ENCODE assay signal across 15 cellular contexts in the genomic region with DNA sequence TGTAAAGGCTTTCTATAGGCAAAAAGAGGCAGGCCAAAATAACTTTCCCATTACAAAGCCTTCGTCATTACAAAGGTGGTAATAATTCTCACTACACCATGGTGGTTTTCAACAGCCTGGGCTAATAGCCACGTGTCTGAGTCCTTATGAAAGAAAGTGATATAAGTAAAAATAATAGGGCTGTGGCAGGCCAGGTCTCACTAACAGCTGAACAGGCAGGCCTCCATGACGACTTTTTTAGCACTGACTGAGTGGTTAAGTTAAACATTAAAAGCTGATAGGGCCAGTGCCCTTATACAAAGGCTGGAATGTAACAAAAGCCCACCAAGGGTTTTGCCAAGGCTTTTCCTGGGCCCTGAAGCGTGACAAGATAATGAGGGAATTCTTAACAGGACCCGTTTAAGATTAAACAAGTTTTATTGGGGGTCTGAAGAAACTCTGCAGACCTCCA.
DNase-seq lines count a peak whose midpoint lies in the region; ATAC-seq and TF ChIP-seq lines count a peak whose summit lies in the region.
"Had no signal": no experiment of that assay in that cellular context is flagged by ENCODE, and none has a peak within 500 bp of the region (broad histone marks: within the 10 kb centered on the region; RNA-seq: fewer than 3 reads in every experiment).

No MANE protein-coding gene starts in this region.

- H3K4me1 ChIP-seq in esophagus muscularis mucosa (no peaks in the 10 kb centered on the region), heart right ventricle (no peaks in the 10 kb centered on the region)

- no peak overlapping the region for H3K27ac Mint-ChIP-seq in activated T-helper 1 cell treated with anti-CD3 and anti-CD28 coated beads, Interleukin-12 subunit alpha, Interleukin-12 subunit beta, Interleukin-2, Interleukin-4 antibody, amounts not matched to agents 30 ng/mL and 10 ng/mL and 1 ng/mL, durations not matched to agents 14 hours and 24 hours and 36 hours
- H3K27ac Mint-ChIP-seq: activated T-helper 17 cell treated with anti-CD3 and anti-CD28 coated beads, Interleukin-2, amount 50 U/mL, for 72 hours; brain; stimulated activated memory B cell treated with anti-CD40 and anti-IgM and Interleukin-4, amounts not matched to agents 10 μg/mL and 1 μg/mL and 100 μg/mL, for 72 hours had no signal

- no peak for TF ChIP-seq POLR2A in esophagus muscularis mucosa (IDR thresholded peaks at IDR 0.05; ENCODE audit: low read depth)

- H3K36me3 ChIP-seq in esophagus muscularis mucosa (no peaks in the 10 kb centered on the region), heart right ventricle (no peaks in the 10 kb centered on the region)

- WGBS in esophagus muscularis mucosa, result 72% methylated on average over 5 of the region's 5 CpGs
- 55 to 58% methylated on average over 5 of the region's 5 CpGs for WGBS in heart right ventricle, 2 donors

- TF ChIP-seq CTCF in esophagus muscularis mucosa (IDR thresholded peaks at IDR 0.05) (no peak), heart right ventricle (IDR thresholded peaks at IDR 0.05) (no peak)

- no peaks in the 10 kb centered on the region for H3K9me3 Mint-ChIP-seq in activated T-helper 1 cell treated with anti-CD3 and anti-CD28 coated beads, Interleukin-12 subunit alpha, Interleukin-12 subunit beta, Interleukin-2, Interleukin-4 antibody, amounts not matched to agents 30 ng/mL and 10 ng/mL and 1 ng/mL, durations not matched to agents 14 hours and 24 hours and 36 hours

- intact Hi-C loops in esophagus muscularis mucosa (cut with DNase I) (no loop called here), heart right ventricle (cut with DNase I) (no loop called here)
- intact Hi-C loops in activated T-helper 1 cell treated with anti-CD3 and anti-CD28 coated beads, Interleukin-12 subunit alpha, Interleukin-12 subunit beta, Interleukin-2, Interleukin-4 antibody, amounts not matched to agents 30 ng/mL and 10 ng/mL and 1 ng/mL, durations not matched to agents 14 hours and 24 hours and 36 hours (cut with micrococcal nuclease), result no loop called here

- ATAC-seq in GM18520 (IDR thresholded peaks at IDR 0.05; ENCODE audit: unreplicated experiment) (peak; percentile 70), HG02588 (IDR thresholded peaks at IDR 0.05; ENCODE audit: unreplicated experiment) (peak; percentile 49), HG03521 (IDR thresholded peaks at IDR 0.05; ENCODE audit: unreplicated experiment) (peak; percentile 42), GM19035 (IDR thresholded peaks at IDR 0.05; ENCODE audit: unreplicated experiment) (no peak), heart right ventricle (no peak)
- ATAC-seq: activated T-helper 17 cell treated with anti-CD3 and anti-CD28 coated beads, Interleukin-2, amount 50 U/mL, for 72 hours; stimulated activated memory B cell treated with anti-CD40 and anti-IgM and Interleukin-4, amounts not matched to agents 10 μg/mL and 1 μg/mL and 100 μg/mL, for 72 hours had no signal

- no peaks in the 10 kb centered on the region for H3K27me3 Mint-ChIP-seq in activated T-helper 1 cell treated with anti-CD3 and anti-CD28 coated beads, Interleukin-12 subunit alpha, Interleukin-12 subunit beta, Interleukin-2, Interleukin-4 antibody, amounts not matched to agents 30 ng/mL and 10 ng/mL and 1 ng/mL, durations not matched to agents 14 hours and 24 hours and 36 hours (ENCODE audit: insufficient read depth)
- H3K27me3 Mint-ChIP-seq: activated T-helper 17 cell treated with anti-CD3 and anti-CD28 coated beads, Interleukin-2, amount 50 U/mL, for 72 hours; stimulated activated memory B cell treated with anti-CD40 and anti-IgM and Interleukin-4, amounts not matched to agents 10 μg/mL and 1 μg/mL and 100 μg/mL, for 72 hours had no signal

- DNase-seq in left kidney (ENCODE audit: low read depth, low spot score), result peak; percentile 89
- DNase-seq in esophagus muscularis mucosa (ENCODE audit: extremely low spot score), result no peak
- DNase-seq in heart right ventricle, result no peak
- DNase-seq in activated T-helper 1 cell treated with anti-CD3 and anti-CD28 coated beads, Interleukin-12 subunit alpha, Interleukin-12 subunit beta, Interleukin-2, Interleukin-4 antibody, amounts not matched to agents 30 ng/mL and 10 ng/mL and 1 ng/mL, durations not matched to agents 14 hours and 24 hours and 36 hours (ENCODE audit: low spot score), result no peak
- DNase-seq: activated CD4-positive, alpha-beta T cell treated with anti-CD3 and anti-CD28 coated beads for 48 hours; AML-193; NCI-H345; stimulated activated CD4-positive, alpha-beta T cell treated with anti-CD3 and anti-CD28 coated beads, Interleukin-2, amount 100 ng/mL, for 48 hours had no signal

- H3K4me3 ChIP-seq in esophagus muscularis mucosa (no peak overlapping the region), heart right ventricle (no peak overlapping the region)

- no peak for TF ChIP-seq EP300 in esophagus muscularis mucosa (IDR thresholded peaks at IDR 0.05)

- H3K4me1 Mint-ChIP-seq in activated T-helper 1 cell treated with anti-CD3 and anti-CD28 coated beads, Interleukin-12 subunit alpha, Interleukin-12 subunit beta, Interleukin-2, Interleukin-4 antibody, amounts not matched to agents 30 ng/mL and 10 ng/mL and 1 ng/mL, durations not matched to agents 14 hours and 24 hours and 36 hours (ENCODE audit: low read depth), result no peaks in the 10 kb centered on the region
- H3K4me1 Mint-ChIP-seq: activated T-helper 17 cell treated with anti-CD3 and anti-CD28 coated beads, Interleukin-2, amount 50 U/mL, for 72 hours; brain; stimulated activated memory B cell treated with anti-CD40 and anti-IgM and Interleukin-4, amounts not matched to agents 10 μg/mL and 1 μg/mL and 100 μg/mL, for 72 hours had no signal

- H3K27ac ChIP-seq in esophagus muscularis mucosa (replicated peaks in 1 of 4), result no peak overlapping the region
- no peak overlapping the region for H3K27ac ChIP-seq in heart right ventricle

- H3K4me3 Mint-ChIP-seq in activated T-helper 1 cell treated with anti-CD3 and anti-CD28 coated beads, Interleukin-12 subunit alpha, Interleukin-12 subunit beta, Interleukin-2, Interleukin-4 antibody, amounts not matched to agents 30 ng/mL and 10 ng/mL and 1 ng/mL, durations not matched to agents 14 hours and 24 hours and 36 hours, result no peak overlapping the region
- H3K4me3 Mint-ChIP-seq: activated T-helper 17 cell treated with anti-CD3 and anti-CD28 coated beads, Interleukin-2, amount 50 U/mL, for 72 hours; brain; stimulated activated memory B cell treated with anti-CD40 and anti-IgM and Interleukin-4, amounts not matched to agents 10 μg/mL and 1 μg/mL and 100 μg/mL, for 72 hours had no signal

- no peaks in the 10 kb centered on the region for H3K36me3 Mint-ChIP-seq in activated T-helper 1 cell treated with anti-CD3 and anti-CD28 coated beads, Interleukin-12 subunit alpha, Interleukin-12 subunit beta, Interleukin-2, Interleukin-4 antibody, amounts not matched to agents 30 ng/mL and 10 ng/mL and 1 ng/mL, durations not matched to agents 14 hours and 24 hours and 36 hours (ENCODE audit: low read depth)
- H3K36me3 Mint-ChIP-seq: brain; stimulated activated memory B cell treated with anti-CD40 and anti-IgM and Interleukin-4, amounts not matched to agents 10 μg/mL and 1 μg/mL and 100 μg/mL, for 72 hours had no signal

- peaks cover 0 to 6% (median 0%) of the 10 kb centered on the region in 4 donors for H3K9me3 ChIP-seq in esophagus muscularis mucosa
- H3K9me3 ChIP-seq in heart right ventricle, result peaks cover 0 to 20% (median 6%) of the 10 kb centered on the region in 11 donors

- H3K27me3 ChIP-seq in esophagus muscularis mucosa (no peaks in the 10 kb centered on the region), heart right ventricle (no peaks in the 10 kb centered on the region)

Comparison
In these comparisons a context has a peak if more than half of its experiments do, and no peak if none do; other contexts are left out.
1. ATAC-seq: peak in GM18520 (single experiment), HG02588 (single experiment) and HG03521 (single experiment); none in GM19035 (single experiment) and heart right ventricle (0 of 8).